Comparison of ENCODE assay signal across 1 cellular context in the genomic region with DNA sequence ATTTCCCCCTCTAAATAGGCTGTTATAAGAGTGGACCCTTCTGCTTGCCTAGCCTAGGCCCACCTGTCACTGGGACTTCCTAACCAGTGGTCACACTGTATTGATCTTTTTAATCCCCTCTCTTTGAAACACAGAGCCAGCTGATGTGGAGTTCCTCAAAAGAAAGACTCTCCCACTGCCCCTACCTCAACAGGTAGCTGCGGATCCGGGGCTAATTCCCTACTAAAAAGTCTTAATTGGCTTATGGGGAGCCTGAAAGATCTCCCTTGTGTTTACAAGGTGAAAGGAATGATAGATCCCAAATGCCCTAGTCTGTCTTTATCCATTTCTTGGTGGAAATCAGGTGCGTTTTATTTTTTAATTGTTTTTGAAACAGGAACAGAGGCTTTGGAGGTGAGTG.
TF ChIP-seq lines count a peak whose summit lies in the region.

No MANE protein-coding gene starts in this region.

TF ChIP-seq in GM23338, 12 proteins besides CTCF, POLR2A, EP300 and RAD21 (continued from another document):
- TF ChIP-seq, protein P1, sequence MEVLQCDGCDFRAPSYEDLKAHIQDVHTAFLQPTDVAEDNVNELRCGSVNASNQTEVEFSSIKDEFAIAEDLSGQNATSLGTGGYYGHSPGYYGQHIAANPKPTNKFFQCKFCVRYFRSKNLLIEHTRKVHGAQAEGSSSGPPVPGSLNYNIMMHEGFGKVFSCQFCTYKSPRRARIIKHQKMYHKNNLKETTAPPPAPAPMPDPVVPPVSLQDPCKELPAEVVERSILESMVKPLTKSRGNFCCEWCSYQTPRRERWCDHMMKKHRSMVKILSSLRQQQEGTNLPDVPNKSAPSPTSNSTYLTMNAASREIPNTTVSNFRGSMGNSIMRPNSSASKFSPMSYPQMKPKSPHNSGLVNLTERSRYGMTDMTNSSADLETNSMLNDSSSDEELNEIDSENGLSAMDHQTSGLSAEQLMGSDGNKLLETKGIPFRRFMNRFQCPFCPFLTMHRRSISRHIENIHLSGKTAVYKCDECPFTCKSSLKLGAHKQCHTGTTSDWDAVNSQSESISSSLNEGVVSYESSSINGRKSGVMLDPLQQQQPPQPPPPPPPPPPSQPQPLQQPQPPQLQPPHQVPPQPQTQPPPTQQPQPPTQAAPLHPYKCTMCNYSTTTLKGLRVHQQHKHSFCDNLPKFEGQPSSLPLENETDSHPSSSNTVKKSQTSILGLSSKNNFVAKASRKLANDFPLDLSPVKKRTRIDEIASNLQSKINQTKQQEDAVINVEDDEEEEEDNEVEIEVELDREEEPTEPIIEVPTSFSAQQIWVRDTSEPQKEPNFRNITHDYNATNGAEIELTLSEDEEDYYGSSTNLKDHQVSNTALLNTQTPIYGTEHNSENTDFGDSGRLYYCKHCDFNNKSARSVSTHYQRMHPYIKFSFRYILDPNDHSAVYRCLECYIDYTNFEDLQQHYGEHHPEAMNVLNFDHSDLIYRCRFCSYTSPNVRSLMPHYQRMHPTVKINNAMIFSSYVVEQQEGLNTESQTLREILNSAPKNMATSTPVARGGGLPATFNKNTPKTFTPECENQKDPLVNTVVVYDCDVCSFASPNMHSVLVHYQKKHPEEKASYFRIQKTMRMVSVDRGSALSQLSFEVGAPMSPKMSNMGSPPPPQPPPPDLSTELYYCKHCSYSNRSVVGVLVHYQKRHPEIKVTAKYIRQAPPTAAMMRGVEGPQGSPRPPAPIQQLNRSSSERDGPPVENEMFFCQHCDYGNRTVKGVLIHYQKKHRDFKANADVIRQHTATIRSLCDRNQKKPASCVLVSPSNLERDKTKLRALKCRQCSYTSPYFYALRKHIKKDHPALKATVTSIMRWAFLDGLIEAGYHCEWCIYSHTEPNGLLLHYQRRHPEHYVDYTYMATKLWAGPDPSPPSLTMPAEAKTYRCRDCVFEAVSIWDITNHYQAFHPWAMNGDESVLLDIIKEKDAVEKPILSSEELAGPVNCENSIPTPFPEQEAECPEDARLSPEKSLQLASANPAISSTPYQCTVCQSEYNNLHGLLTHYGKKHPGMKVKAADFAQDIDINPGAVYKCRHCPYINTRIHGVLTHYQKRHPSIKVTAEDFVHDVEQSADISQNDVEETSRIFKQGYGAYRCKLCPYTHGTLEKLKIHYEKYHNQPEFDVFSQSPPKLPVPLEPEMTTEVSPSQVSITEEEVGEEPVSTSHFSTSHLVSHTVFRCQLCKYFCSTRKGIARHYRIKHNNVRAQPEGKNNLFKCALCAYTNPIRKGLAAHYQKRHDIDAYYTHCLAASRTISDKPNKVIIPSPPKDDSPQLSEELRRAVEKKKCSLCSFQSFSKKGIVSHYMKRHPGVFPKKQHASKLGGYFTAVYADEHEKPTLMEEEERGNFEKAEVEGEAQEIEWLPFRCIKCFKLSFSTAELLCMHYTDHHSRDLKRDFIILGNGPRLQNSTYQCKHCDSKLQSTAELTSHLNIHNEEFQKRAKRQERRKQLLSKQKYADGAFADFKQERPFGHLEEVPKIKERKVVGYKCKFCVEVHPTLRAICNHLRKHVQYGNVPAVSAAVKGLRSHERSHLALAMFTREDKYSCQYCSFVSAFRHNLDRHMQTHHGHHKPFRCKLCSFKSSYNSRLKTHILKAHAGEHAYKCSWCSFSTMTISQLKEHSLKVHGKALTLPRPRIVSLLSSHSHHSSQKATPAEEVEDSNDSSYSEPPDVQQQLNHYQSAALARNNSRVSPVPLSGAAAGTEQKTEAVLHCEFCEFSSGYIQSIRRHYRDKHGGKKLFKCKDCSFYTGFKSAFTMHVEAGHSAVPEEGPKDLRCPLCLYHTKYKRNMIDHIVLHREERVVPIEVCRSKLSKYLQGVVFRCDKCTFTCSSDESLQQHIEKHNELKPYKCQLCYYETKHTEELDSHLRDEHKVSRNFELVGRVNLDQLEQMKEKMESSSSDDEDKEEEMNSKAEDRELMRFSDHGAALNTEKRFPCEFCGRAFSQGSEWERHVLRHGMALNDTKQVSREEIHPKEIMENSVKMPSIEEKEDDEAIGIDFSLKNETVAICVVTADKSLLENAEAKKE (CRISPR knock-in tag; IDR thresholded peaks at IDR 0.05) = no peak
- TF ChIP-seq CREB1 (CRISPR knock-in tag; IDR thresholded peaks at IDR 0.05; ENCODE audit: low read depth) (no peak), ZNF331 (CRISPR knock-in tag; IDR thresholded peaks at IDR 0.05; ENCODE audit: low read depth) (no peak), STAT1 (IDR thresholded peaks at IDR 0.05; ENCODE audit: unreplicated experiment) (no peak)
